ENCODE assay signal across 8 cellular contexts in the genomic region with DNA sequence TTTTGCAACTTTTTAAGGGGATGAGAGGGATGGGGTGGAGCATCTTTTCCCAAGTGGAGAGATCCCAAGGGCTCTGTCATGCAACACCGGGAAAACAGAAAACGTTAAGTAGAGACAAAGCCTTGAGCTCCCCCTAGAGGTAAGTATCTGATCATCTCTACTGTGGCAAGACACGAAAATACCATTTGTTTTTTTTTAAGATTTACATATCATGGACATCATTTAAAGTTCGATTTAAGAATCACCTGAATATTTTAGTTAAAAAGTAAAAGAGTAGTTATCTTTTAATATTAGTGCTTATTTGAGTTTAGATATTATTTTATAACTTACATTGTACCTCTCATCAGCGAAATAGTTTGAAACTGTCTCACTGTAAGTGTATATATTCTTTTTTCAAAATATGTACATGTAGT.
A peak's percentile ranks its signal among the peaks of the same experiment; 100 is the strongest.
DNase-seq lines count a peak whose midpoint lies in the region; ATAC-seq and TF ChIP-seq lines count a peak whose summit lies in the region.

No MANE protein-coding gene starts in this region.

- H3K4me1 Mint-ChIP-seq in stimulated activated effector memory CD8-positive, alpha-beta T cell treated with anti-CD3 and anti-CD28 coated beads, Interleukin-12 subunit alpha, Interleukin-12 subunit beta, amount 100 ng/mL, for 72 hours = no peaks in the 10 kb centered on the region

- intact Hi-C loops in mucosa of descending colon (cut with DNase I, micrococcal nuclease) = loop anchor here (5.0 to 10.0 kb wide), 2 partner anchors 314 to 317 kb away; no protein-coding TSS in a partner anchor

- H3K36me3 Mint-ChIP-seq in stimulated activated effector memory CD8-positive, alpha-beta T cell treated with anti-CD3 and anti-CD28 coated beads, Interleukin-12 subunit alpha, Interleukin-12 subunit beta, amount 100 ng/mL, for 72 hours = no peaks in the 10 kb centered on the region

- H3K4me1 ChIP-seq in BLaER1 (peaks cover 16% of the 10 kb centered on the region), KMS-11 (ENCODE audit: low read depth, poor library complexity, severe bottlenecking) (peaks cover 31% of the 10 kb centered on the region), RWPE2 (ENCODE audit: insufficient read depth, poor library complexity, severe bottlenecking) (no peaks in the 10 kb centered on the region), mucosa of descending colon (ENCODE audit: low read depth) (no peaks in the 10 kb centered on the region)

- H3K27me3 ChIP-seq in BLaER1 = no peaks in the 10 kb centered on the region
- H3K27me3 ChIP-seq in KMS-11 (ENCODE audit: insufficient read depth, low read depth) = no peaks in the 10 kb centered on the region
- no peaks in the 10 kb centered on the region for H3K27me3 ChIP-seq in RWPE2 (ENCODE audit: insufficient read depth, poor library complexity, severe bottlenecking)

- H3K4me3 ChIP-seq in BLaER1 = no peak overlapping the region
- no peak overlapping the region for H3K4me3 ChIP-seq in KMS-11 (IDR thresholded peaks at IDR 0.05; ENCODE audit: insufficient read depth, low read depth, low read length)
- no peak overlapping the region for H3K4me3 ChIP-seq in RWPE2 (ENCODE audit: severe bottlenecking)
- H3K4me3 ChIP-seq in epithelial cell of esophagus (ENCODE audit: low read length) = no peak overlapping the region
- no peak overlapping the region for H3K4me3 ChIP-seq in mucosa of descending colon

- no peaks in the 10 kb centered on the region for H3K79me2 ChIP-seq in KMS-11 (ENCODE audit: insufficient read depth, low read depth)

- H3K4me2 ChIP-seq in BLaER1 = peak overlapping the region; percentile 18; the same call in 1 of the 2 replicates
- no peak overlapping the region for H3K4me2 ChIP-seq in KMS-11

- no peaks in the 10 kb centered on the region for H3K9me3 ChIP-seq in BLaER1
- no peaks in the 10 kb centered on the region for H3K9me3 ChIP-seq in RWPE2 (ENCODE audit: severe bottlenecking)
- no peaks in the 10 kb centered on the region for H3K9me3 ChIP-seq in mucosa of descending colon

- H3K9ac ChIP-seq in BLaER1 (no peak overlapping the region), KMS-11 (no peak overlapping the region)

- no peaks in the 10 kb centered on the region for H3K9me3 Mint-ChIP-seq in stimulated activated effector memory CD8-positive, alpha-beta T cell treated with anti-CD3 and anti-CD28 coated beads, Interleukin-12 subunit alpha, Interleukin-12 subunit beta, amount 100 ng/mL, for 72 hours

- H3K27ac ChIP-seq in BLaER1 (no peak overlapping the region), KMS-11 (no peak overlapping the region), RWPE2 (ENCODE audit: poor library complexity, severe bottlenecking) (no peak overlapping the region)

- H3K27ac Mint-ChIP-seq in stimulated activated effector memory CD8-positive, alpha-beta T cell treated with anti-CD3 and anti-CD28 coated beads, Interleukin-12 subunit alpha, Interleukin-12 subunit beta, amount 100 ng/mL, for 72 hours = no peak overlapping the region

- H3K36me3 ChIP-seq in BLaER1 (no peaks in the 10 kb centered on the region), KMS-11 (ENCODE audit: insufficient read depth) (no peaks in the 10 kb centered on the region), RWPE2 (ENCODE audit: low read depth) (no peaks in the 10 kb centered on the region), mucosa of descending colon (ENCODE audit: low read depth) (no peaks in the 10 kb centered on the region)

- no peaks in the 10 kb centered on the region for H4K20me1 ChIP-seq in BLaER1
- no peaks in the 10 kb centered on the region for H4K20me1 ChIP-seq in KMS-11 (ENCODE audit: insufficient read depth)

- DNase-seq in RWPE2 (ENCODE audit: low spot score) = no peak
- DNase-seq in epithelial cell of esophagus (ENCODE audit: low read depth) = peak; percentile 70
- peak in 1 of 3 donors; percentile 34 for DNase-seq in mucosa of descending colon
- no peak for DNase-seq in NK-92 (lab: John Stamatoyannopoulos, UW; ENCODE audit: unreplicated experiment)
- DNase-seq in stimulated activated effector memory CD8-positive, alpha-beta T cell treated with anti-CD3 and anti-CD28 coated beads, Interleukin-12 subunit alpha, Interleukin-12 subunit beta, amount 100 ng/mL, for 72 hours (ENCODE audit: low spot score in 2 of 2) = no peak

- ATAC-seq in GM18868 (IDR thresholded peaks at IDR 0.05; ENCODE audit: unreplicated experiment) (peak; percentile 62), RWPE2 (ENCODE audit: low read depth) (peak; percentile 95), mucosa of descending colon (peak; percentile 74)
- no peak for ATAC-seq in stimulated activated effector memory CD8-positive, alpha-beta T cell treated with anti-CD3 and anti-CD28 coated beads, Interleukin-12 subunit alpha, Interleukin-12 subunit beta, amount 100 ng/mL, for 72 hours

- no peak overlapping the region for H3K4me3 Mint-ChIP-seq in stimulated activated effector memory CD8-positive, alpha-beta T cell treated with anti-CD3 and anti-CD28 coated beads, Interleukin-12 subunit alpha, Interleukin-12 subunit beta, amount 100 ng/mL, for 72 hours

- H2AFZ ChIP-seq in KMS-11 (ENCODE audit: low read depth) = peak overlapping the region; percentile 39; the same call in 1 of the 2 replicates

- peak; percentile 94 for TF ChIP-seq CTCF in KMS-11 (conservative IDR thresholded peaks at IDR 0.05; ENCODE audit: low read depth, low read length)
- TF ChIP-seq CTCF in RWPE2 (IDR thresholded peaks at IDR 0.05; ENCODE audit: poor library complexity, severe bottlenecking) = peak; percentile 97
- peak; percentile 77 for TF ChIP-seq CTCF in epithelial cell of esophagus (IDR thresholded peaks at IDR 0.05; ENCODE audit: insufficient read depth, low read depth, low read length, missing control alignments)
- TF ChIP-seq CTCF in mucosa of descending colon (IDR thresholded peaks at IDR 0.05) = no peak
